In the genomic region with DNA sequence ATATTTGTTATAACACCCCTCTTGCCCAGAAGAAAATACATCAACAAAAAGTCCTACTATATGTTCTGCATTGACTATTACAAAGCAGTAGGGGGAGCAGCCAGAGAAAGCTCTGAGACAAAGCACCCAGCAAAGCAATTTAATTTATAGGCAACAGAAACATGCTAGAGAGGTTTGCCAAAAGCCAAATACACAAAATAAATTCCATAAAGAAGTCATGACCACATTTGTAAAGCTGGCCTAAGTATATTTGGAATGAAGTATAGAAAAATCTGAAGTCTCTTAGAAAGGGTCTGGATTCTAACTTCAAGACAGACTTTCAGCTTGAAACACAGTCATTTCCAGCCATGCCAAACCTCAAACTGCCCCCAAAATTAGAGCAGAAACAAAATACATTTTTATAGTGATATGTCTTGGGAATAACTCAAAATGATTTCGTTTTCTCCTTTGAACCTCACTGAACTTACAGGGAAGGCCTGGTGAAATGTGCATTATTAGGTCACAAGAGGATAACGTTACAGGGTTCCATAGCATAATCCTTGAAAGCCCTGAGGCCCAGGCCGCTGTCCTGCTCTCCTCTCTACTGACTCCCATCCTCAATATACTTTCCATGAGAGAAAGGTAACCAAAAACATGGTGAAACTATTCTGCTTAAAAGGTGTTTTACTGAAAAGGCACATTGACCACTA, we compare ENCODE assay signal across 2 cellular contexts.
TF ChIP-seq lines count a peak whose summit lies in the region.

No MANE protein-coding gene starts in this region.

TF ChIP-seq in A549, 52 proteins besides CTCF, POLR2A, EP300 and RAD21 (continued from another document and continues in another):
- TF ChIP-seq, protein P1, sequence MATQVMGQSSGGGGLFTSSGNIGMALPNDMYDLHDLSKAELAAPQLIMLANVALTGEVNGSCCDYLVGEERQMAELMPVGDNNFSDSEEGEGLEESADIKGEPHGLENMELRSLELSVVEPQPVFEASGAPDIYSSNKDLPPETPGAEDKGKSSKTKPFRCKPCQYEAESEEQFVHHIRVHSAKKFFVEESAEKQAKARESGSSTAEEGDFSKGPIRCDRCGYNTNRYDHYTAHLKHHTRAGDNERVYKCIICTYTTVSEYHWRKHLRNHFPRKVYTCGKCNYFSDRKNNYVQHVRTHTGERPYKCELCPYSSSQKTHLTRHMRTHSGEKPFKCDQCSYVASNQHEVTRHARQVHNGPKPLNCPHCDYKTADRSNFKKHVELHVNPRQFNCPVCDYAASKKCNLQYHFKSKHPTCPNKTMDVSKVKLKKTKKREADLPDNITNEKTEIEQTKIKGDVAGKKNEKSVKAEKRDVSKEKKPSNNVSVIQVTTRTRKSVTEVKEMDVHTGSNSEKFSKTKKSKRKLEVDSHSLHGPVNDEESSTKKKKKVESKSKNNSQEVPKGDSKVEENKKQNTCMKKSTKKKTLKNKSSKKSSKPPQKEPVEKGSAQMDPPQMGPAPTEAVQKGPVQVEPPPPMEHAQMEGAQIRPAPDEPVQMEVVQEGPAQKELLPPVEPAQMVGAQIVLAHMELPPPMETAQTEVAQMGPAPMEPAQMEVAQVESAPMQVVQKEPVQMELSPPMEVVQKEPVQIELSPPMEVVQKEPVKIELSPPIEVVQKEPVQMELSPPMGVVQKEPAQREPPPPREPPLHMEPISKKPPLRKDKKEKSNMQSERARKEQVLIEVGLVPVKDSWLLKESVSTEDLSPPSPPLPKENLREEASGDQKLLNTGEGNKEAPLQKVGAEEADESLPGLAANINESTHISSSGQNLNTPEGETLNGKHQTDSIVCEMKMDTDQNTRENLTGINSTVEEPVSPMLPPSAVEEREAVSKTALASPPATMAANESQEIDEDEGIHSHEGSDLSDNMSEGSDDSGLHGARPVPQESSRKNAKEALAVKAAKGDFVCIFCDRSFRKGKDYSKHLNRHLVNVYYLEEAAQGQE (IDR thresholded peaks at IDR 0.05) = no peak
- TF ChIP-seq TFCP2L1 (CRISPR knock-in tag; IDR thresholded peaks at IDR 0.05) (no peak), HMGXB4 (CRISPR knock-in tag; IDR thresholded peaks at IDR 0.05; ENCODE audit: borderline replicate concordance) (no peak), MAX (IDR thresholded peaks at IDR 0.05) (no peak), MAFK (IDR thresholded peaks at IDR 0.05; ENCODE audit: partially characterized antibody) (no peak), ZC3H11A (IDR thresholded peaks at IDR 0.05) (no peak), NPAS2 (CRISPR knock-in tag; IDR thresholded peaks at IDR 0.05; ENCODE audit: borderline replicate concordance) (no peak), POLR2AphosphoS2 (conservative IDR thresholded peaks at IDR 0.05; ENCODE audit: low read length) (peak; percentile 35; the same call in 1 of the 2 replicates), SMC3 (IDR thresholded peaks at IDR 0.05) (peak; percentile 70), HEYL (CRISPR knock-in tag; IDR thresholded peaks at IDR 0.05) (no peak), BHLHE40 (IDR thresholded peaks at IDR 0.05; ENCODE audit: low read depth, low read length) (no peak), HOXA7 (CRISPR knock-in tag; IDR thresholded peaks at IDR 0.05) (peak; percentile 73; the same call in 1 of the 2 replicates), HOXB13 (CRISPR knock-in tag; IDR thresholded peaks at IDR 0.05; ENCODE audit: low read depth) (peak; percentile 36; the same call in 1 of the 2 replicates), NR3C1 (IDR thresholded peaks at IDR 0.05) (no peak), TP53 (CRISPR knock-in tag; IDR thresholded peaks at IDR 0.05) (no peak), ZFP36 (IDR thresholded peaks at IDR 0.05; ENCODE audit: borderline replicate concordance, partially characterized antibody) (no peak), ESRRA (IDR thresholded peaks at IDR 0.05; ENCODE audit: borderline replicate concordance, low read length) (no peak), PHF8 (IDR thresholded peaks at IDR 0.05; ENCODE audit: borderline replicate concordance, low read depth) (no peak), USF2 (IDR thresholded peaks at IDR 0.05) (no peak), EHMT2 (IDR thresholded peaks at IDR 0.05; ENCODE audit: low read depth) (no peak), JUN (IDR thresholded peaks at IDR 0.05) (peak; percentile 60 to 69; a peak in 3 of 5 replicates), RNF2 (IDR thresholded peaks at IDR 0.05; ENCODE audit: borderline replicate concordance, low read depth) (no peak), ZNF302 (CRISPR knock-in tag; IDR thresholded peaks at IDR 0.05) (peak; percentile 9; the same call in 1 of the 2 replicates), CHD4 (IDR thresholded peaks at IDR 0.05; ENCODE audit: borderline replicate concordance) (no peak), SREBF2 (IDR thresholded peaks at IDR 0.05) (no peak)
- TF ChIP-seq, protein P2, sequence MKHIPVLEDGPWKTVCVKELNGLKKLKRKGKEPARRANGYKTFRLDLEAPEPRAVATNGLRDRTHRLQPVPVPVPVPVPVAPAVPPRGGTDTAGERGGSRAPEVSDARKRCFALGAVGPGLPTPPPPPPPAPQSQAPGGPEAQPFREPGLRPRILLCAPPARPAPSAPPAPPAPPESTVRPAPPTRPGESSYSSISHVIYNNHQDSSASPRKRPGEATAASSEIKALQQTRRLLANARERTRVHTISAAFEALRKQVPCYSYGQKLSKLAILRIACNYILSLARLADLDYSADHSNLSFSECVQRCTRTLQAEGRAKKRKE (CRISPR knock-in tag; IDR thresholded peaks at IDR 0.05; ENCODE audit: low read depth) = 0 out of 2 replicates have a peak, but pooled peaks have one; percentile 24
- TF ChIP-seq, protein P3, sequence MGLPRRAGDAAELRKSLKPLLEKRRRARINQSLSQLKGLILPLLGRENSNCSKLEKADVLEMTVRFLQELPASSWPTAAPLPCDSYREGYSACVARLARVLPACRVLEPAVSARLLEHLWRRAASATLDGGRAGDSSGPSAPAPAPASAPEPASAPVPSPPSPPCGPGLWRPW (IDR thresholded peaks at IDR 0.05) = no peak

TF ChIP-seq in H1, 55 proteins besides CTCF, POLR2A, EP300 and RAD21 (continued from another document):
- TF ChIP-seq USF2 (IDR thresholded peaks at IDR 0.05; ENCODE audit: low read length) (no peak), RFX5 (IDR thresholded peaks at IDR 0.05; ENCODE audit: borderline replicate concordance, low read depth, low read length) (no peak), EGR1 (IDR thresholded peaks at IDR 0.05; ENCODE audit: borderline replicate concordance, low read depth, low read length) (no peak), SP1 (IDR thresholded peaks at IDR 0.05; ENCODE audit: low read depth, low read length) (no peak), RBBP5 (IDR thresholded peaks at IDR 0.05; ENCODE audit: borderline replicate concordance, low read depth, low read length) (no peak), BACH1 (IDR thresholded peaks at IDR 0.05; ENCODE audit: low read length) (no peak)
